In genomic region chr22:45638197-45638596, GRCh38 we compare ENCODE assay signal across 13 cellular contexts.
"Had no signal": no experiment of that assay in that cellular context is flagged by ENCODE, and none has a peak within 500 bp of the region (broad histone marks: within the 10 kb centered on the region; RNA-seq: fewer than 3 reads in every experiment).

No MANE protein-coding gene starts in this region.

- H3K27me3 ChIP-seq: right atrium auricular region, vagina had no signal

- H3K4me3 ChIP-seq: cardiac muscle cell, gastroesophageal sphincter, right atrium auricular region, skin epidermis, tibial artery, vagina had no signal

- DNase-seq: activated CD4-positive, alpha-beta T cell treated with anti-CD3 and anti-CD28 coated beads for 48 hours; activated naive CD4-positive, alpha-beta T cell treated with anti-CD3 and anti-CD28 coated beads for 36 hours; midbrain; naive B cell; tibial artery had no signal

- H3K4me1 ChIP-seq: gastroesophageal sphincter, right atrium auricular region, tibial artery had no signal

- H3K36me3 ChIP-seq: cardiac muscle cell, gastroesophageal sphincter, neutrophil, right atrium auricular region, tibial artery, vagina had no signal

- H3K9me3 ChIP-seq: gastroesophageal sphincter, neutrophil, right atrium auricular region, tibial artery, vagina had no signal

- FAIRE-seq: astrocyte, kidney had no signal

- H3K27ac ChIP-seq: cardiac muscle cell, gastroesophageal sphincter, neutrophil, right atrium auricular region, tibial artery had no signal
